In the genomic region with DNA sequence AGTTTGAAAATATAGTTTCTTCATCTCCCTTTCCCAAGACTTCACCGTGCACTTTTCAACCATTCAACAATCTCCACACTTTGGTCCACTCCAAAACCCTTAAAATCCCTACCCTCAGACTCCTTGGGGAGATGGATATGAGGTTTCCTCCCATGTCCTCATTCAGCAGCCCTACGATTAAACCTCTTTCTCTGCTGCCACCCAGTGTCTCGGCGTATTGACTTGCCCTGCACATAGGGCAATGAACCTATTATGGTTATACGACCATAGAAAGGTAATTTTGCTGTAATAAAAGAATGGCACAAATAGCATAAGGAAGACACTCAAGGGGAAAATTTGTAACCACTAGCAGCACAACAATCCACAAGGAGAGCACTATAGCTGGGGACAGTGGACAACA, we compare ENCODE assay signal across 12 cellular contexts.
DNase-seq lines count a peak whose midpoint lies in the region; ATAC-seq and TF ChIP-seq lines count a peak whose summit lies in the region.
"Had no signal": no experiment of that assay in that cellular context is flagged by ENCODE, and none has a peak within 500 bp of the region (broad histone marks: within the 10 kb centered on the region; RNA-seq: fewer than 3 reads in every experiment).

No MANE protein-coding gene starts in this region.

- H3K9ac ChIP-seq in PC-3 (ENCODE audit: low read length) = no peak overlapping the region

- no peak overlapping the region for H3K27ac ChIP-seq in 22Rv1
- H3K27ac ChIP-seq in PC-3 (ENCODE audit: low read length) = no peak overlapping the region
- H3K27ac ChIP-seq in right cardiac atrium (ENCODE audit: low read length) = no peak overlapping the region
- H3K27ac ChIP-seq: coronary artery, stomach had no signal

- POLR2A ChIA-PET in PC-3 (lab: Charles Lee; ENCODE audit: unreplicated experiment) = no interaction called here

- H2AFZ ChIP-seq in PC-3 (ENCODE audit: low read length) = no peak overlapping the region

- no peaks in the 10 kb centered on the region for H3K36me3 ChIP-seq in PC-3 (ENCODE audit: low read depth, low read length)
- H3K36me3 ChIP-seq: stomach had no signal

- ATAC-seq in PC-3 = 0 out of 2 replicates have a peak, but pooled peaks have one; percentile 33
- peak in 1 of 2 donors; percentile 47 for ATAC-seq in right cardiac atrium
- ATAC-seq in GM19328 (IDR thresholded peaks at IDR 0.05; ENCODE audit: unreplicated experiment) = no peak
- ATAC-seq in GM21528 (IDR thresholded peaks at IDR 0.05; ENCODE audit: low FRiP score, unreplicated experiment) = no peak
- no peak for ATAC-seq in HG03175 (IDR thresholded peaks at IDR 0.05; ENCODE audit: unreplicated experiment)
- ATAC-seq: K562 had no signal

- no peaks in the 10 kb centered on the region for H3K9me3 ChIP-seq in PC-3 (ENCODE audit: low read length)
- H3K9me3 ChIP-seq in right cardiac atrium (ENCODE audit: control insufficient read depth, low read length) = no peaks in the 10 kb centered on the region
- H3K9me3 ChIP-seq: stomach had no signal

- no peaks in the 10 kb centered on the region for H3K79me2 ChIP-seq in PC-3 (ENCODE audit: low read length)

- no peaks in the 10 kb centered on the region for H3F3A ChIP-seq in PC-3 (ENCODE audit: low read length, unreplicated experiment)

- TF ChIP-seq POLR2A in erythroblast (IDR thresholded peaks at IDR 0.05; ENCODE audit: low read length) = no peak

- H3K9me2 ChIP-seq in PC-3 (replicated peaks; ENCODE audit: low read length) = no peaks in the 10 kb centered on the region

- H3K4me1 ChIP-seq in PC-3 (ENCODE audit: insufficient read depth, low read length) (no peaks in the 10 kb centered on the region), right cardiac atrium (ENCODE audit: control insufficient read depth, insufficient read depth, low read length) (no peaks in the 10 kb centered on the region)
- H3K4me1 ChIP-seq: stomach had no signal

- CTCF ChIA-PET in PC-3 (lab: Charles Lee) = no interaction called here

- DNase-seq in G401 (ENCODE audit: low spot score) = peak; percentile 28
- peak; percentile 13 for DNase-seq in PC-3
- DNase-seq in right cardiac atrium = peak; percentile 21 to 60 (median 27)
- no peak for DNase-seq in erythroblast (lab: John Stamatoyannopoulos, UW)
- DNase-seq: NK-92 treated with Interleukin-12 subunit alpha and Interleukin-12 subunit beta, amount 100 ng/mL, for 24 hours; stomach had no signal

- in situ Hi-C loops in G401 (cut with HindIII; ENCODE audit: low sequenced_read_pairs) = no loop called here

- TF ChIP-seq CTCF in 22Rv1 (IDR thresholded peaks at IDR 0.05) (0 out of 2 replicates have a peak, but pooled peaks have one; percentile 11), PC-3 (conservative IDR thresholded peaks at IDR 0.05; ENCODE audit: low read depth, low read length) (no peak; the same call in 1 of the 2 replicates)

- no TSS peak for BruUV-seq in PC-3 (replicated peaks; lab: Mats Ljungman, UMichigan)

- H3K4me3 ChIP-seq in PC-3 (ENCODE audit: low read length) (no peak overlapping the region), right cardiac atrium (ENCODE audit: low read length) (no peak overlapping the region)
- H3K4me3 ChIP-seq: coronary artery, K562, stomach had no signal

- H4K20me1 ChIP-seq in PC-3 (ENCODE audit: low read length) = no peaks in the 10 kb centered on the region

- H3K27me3 ChIP-seq in PC-3 (ENCODE audit: low read length) = no peaks in the 10 kb centered on the region
- H3K27me3 ChIP-seq in right cardiac atrium (ENCODE audit: control insufficient read depth, insufficient read depth) = no peaks in the 10 kb centered on the region
- H3K27me3 ChIP-seq: stomach had no signal

- 68% methylated on average over 5 of the region's 5 CpGs for WGBS in right cardiac atrium

- intact Hi-C loops in PC-3 (cut with micrococcal nuclease) (loop anchor here (5.0 kb wide), 1 partner anchor 279 kb away; no protein-coding TSS in a partner anchor), right cardiac atrium (cut with DNase I) (no loop called here)

- H3K4me2 ChIP-seq in PC-3 (ENCODE audit: low read length) = no peak overlapping the region

Comparison
In these comparisons a context has a peak if more than half of its experiments do, and no peak if none do; other contexts are left out.
1. DNase-seq: peak in G401 (single experiment), PC-3 (single experiment) and right cardiac atrium (3 of 3); none in erythroblast (0 of 2).